In genomic region chrX:24054182-24055042, GRCh38 we compare ENCODE assay signal across 1 cellular context.
TF ChIP-seq lines count a peak whose summit lies in the region.

TSS of gene EIF2S3 (plus strand) at chrX:24054956. CDS start at chrX:24054969, 13 bp downstream.

TF ChIP-seq in K562, 482 proteins besides CTCF, POLR2A, EP300 and RAD21 (continued from another document and continues in another):
- TF ChIP-seq MLLT1 (IDR thresholded peaks at IDR 0.05): no peak
- no peak for TF ChIP-seq MCM5 (IDR thresholded peaks at IDR 0.05; ENCODE audit: low read depth)
- no peak for TF ChIP-seq ZNF133 (CRISPR knock-in tag; IDR thresholded peaks at IDR 0.05)
- TF ChIP-seq POLR2AphosphoS2 (IDR thresholded peaks at IDR 0.05; ENCODE audit: low read length): no peak
- TF ChIP-seq RHOXF2B (CRISPR knock-in tag; conservative IDR thresholded peaks at IDR 0.05): no peak
- no peak for TF ChIP-seq ZNF584 (CRISPR knock-in tag; IDR thresholded peaks at IDR 0.05; ENCODE audit: low read depth)
- no peak for TF ChIP-seq ZNF143 (CRISPR knock-in tag; IDR thresholded peaks at IDR 0.05)
- peak; percentile 64 for TF ChIP-seq RB1 (IDR thresholded peaks at IDR 0.05; ENCODE audit: low read depth)
- no peak for TF ChIP-seq ZNF707 (CRISPR knock-in tag; conservative IDR thresholded peaks at IDR 0.05)
- no peak for TF ChIP-seq PURB (CRISPR knock-in tag; IDR thresholded peaks at IDR 0.05; ENCODE audit: low read depth)
- TF ChIP-seq ETV6 (IDR thresholded peaks at IDR 0.05; ENCODE audit: borderline replicate concordance in 1 of 2, low read depth in 2 of 2, low read length in 1 of 2): peak in 1 of 2 experiments; percentile 54; a peak in 1 of 4 replicates
- TF ChIP-seq ETV6 (CRISPR knock-in tag; IDR thresholded peaks at IDR 0.05; ENCODE audit: borderline replicate concordance): no peak
- TF ChIP-seq ZNF280A (IDR thresholded peaks at IDR 0.05; ENCODE audit: low read depth, partially characterized antibody): no peak
- peak; percentile 97 for TF ChIP-seq GABPA (tag; conservative IDR thresholded peaks at IDR 0.05; ENCODE audit: low read depth)
- 0 out of 2 replicates have a peak, but pooled peaks have one; percentile 35 for TF ChIP-seq MXI1 (IDR thresholded peaks at IDR 0.05; ENCODE audit: low read depth, low read length)
- TF ChIP-seq ZNF407 (IDR thresholded peaks at IDR 0.05; ENCODE audit: low read depth): no peak
- TF ChIP-seq CBFA2T3 (IDR thresholded peaks at IDR 0.05): no peak
- no peak for TF ChIP-seq HNRNPLL (IDR thresholded peaks at IDR 0.05; ENCODE audit: low read depth, low read length, poor library complexity, severe bottlenecking)
- TF ChIP-seq ZNF639 (CRISPR knock-in tag; conservative IDR thresholded peaks at IDR 0.05 in 1 of 2, IDR thresholded peaks at IDR 0.05 in 1 of 2): peak in 1 of 2 experiments; percentile 100; a peak in 2 of 4 replicates
- no peak for TF ChIP-seq KLF10 (CRISPR knock-in tag; IDR thresholded peaks at IDR 0.05)
- TF ChIP-seq HOMEZ (CRISPR knock-in tag; IDR thresholded peaks at IDR 0.05): no peak
- TF ChIP-seq THRAP3 (IDR thresholded peaks at IDR 0.05; ENCODE audit: borderline replicate concordance): no peak
- TF ChIP-seq NR3C1 (CRISPR knock-in tag; IDR thresholded peaks at IDR 0.05): no peak
- TF ChIP-seq ZKSCAN8 (CRISPR knock-in tag; IDR thresholded peaks at IDR 0.05): no peak
- TF ChIP-seq MYC (IDR thresholded peaks at IDR 0.05; ENCODE audit: low read depth, low read length): peak; percentile 100
- TF ChIP-seq MYC (CRISPR knock-in tag; IDR thresholded peaks at IDR 0.05; ENCODE audit: borderline replicate concordance, low read depth): peak; percentile 96
- no peak; the same call in 1 of the 2 replicates for TF ChIP-seq SOX6 (IDR thresholded peaks at IDR 0.05)
- no peak for TF ChIP-seq E2F3 (CRISPR knock-in tag; IDR thresholded peaks at IDR 0.05)
- peak; percentile 32; the same call in 1 of the 2 replicates for TF ChIP-seq MAX (CRISPR knock-in tag; IDR thresholded peaks at IDR 0.05)
- no peak for TF ChIP-seq ZNF740 (CRISPR knock-in tag; IDR thresholded peaks at IDR 0.05)
- TF ChIP-seq ZNF740 (tag; IDR thresholded peaks at IDR 0.05): no peak
- peak; percentile 24; the same call in 1 of the 2 replicates for TF ChIP-seq LCOR (CRISPR knock-in tag; IDR thresholded peaks at IDR 0.05)
- TF ChIP-seq ZBTB9 (CRISPR knock-in tag; IDR thresholded peaks at IDR 0.05): no peak
- peak; percentile 60; the same call in 1 of the 2 replicates for TF ChIP-seq JUN (IDR thresholded peaks at IDR 0.05; ENCODE audit: borderline replicate concordance, low read depth, low read length)
- no peak; the same call in 1 of the 2 replicates for TF ChIP-seq JUN (CRISPR knock-in tag; IDR thresholded peaks at IDR 0.05; ENCODE audit: borderline replicate concordance)
- TF ChIP-seq WHSC1 (IDR thresholded peaks at IDR 0.05; ENCODE audit: low read length): no peak
- TF ChIP-seq NR2C1 (IDR thresholded peaks at IDR 0.05): no peak
- TF ChIP-seq NR2C1 (tag; IDR thresholded peaks at IDR 0.05): no peak
- TF ChIP-seq FOXO4 (CRISPR knock-in tag; IDR thresholded peaks at IDR 0.05): no peak
- no peak for TF ChIP-seq ZNF239 (CRISPR knock-in tag; IDR thresholded peaks at IDR 0.05)
- no peak for TF ChIP-seq KDM2B (CRISPR knock-in tag; IDR thresholded peaks at IDR 0.05)
- peak; percentile 72; the same call in 1 of the 2 replicates for TF ChIP-seq HMGXB4 (CRISPR knock-in tag; IDR thresholded peaks at IDR 0.05)
